In the genomic region with DNA sequence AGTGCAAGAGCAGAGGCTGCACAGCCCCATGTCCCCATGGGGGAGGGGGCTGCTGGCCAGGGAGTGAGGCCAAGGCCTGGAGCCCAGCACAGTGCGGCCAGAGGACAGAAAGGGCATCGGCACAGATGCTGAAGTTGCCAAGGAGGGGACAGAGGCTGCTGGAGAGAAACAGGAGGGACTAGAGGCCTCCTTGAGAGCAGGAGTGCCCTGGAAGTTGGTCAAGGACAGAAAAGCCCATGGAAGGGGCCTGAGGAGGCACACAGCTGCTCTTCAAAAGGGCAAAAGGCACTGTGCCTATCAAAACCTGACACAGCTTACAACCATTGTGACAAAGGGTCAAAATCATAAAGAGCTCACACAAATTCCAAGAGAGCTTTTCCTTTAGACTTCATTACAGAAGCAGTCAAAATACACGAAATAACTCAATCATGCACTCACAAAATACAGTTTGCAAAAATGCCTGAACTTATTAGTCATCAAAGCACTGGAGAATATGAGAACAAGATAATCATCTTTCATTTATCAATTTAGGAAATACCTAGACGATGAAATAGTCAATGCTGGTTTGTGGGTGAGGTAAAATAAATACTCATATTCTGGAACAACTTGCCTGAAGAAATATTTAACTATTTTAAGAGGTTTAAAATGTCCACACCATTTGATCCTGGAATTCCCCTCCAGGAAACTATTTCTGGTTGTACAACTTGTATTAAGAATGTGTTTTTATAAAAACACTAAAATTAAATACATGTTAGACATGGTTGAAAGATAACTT, we compare ENCODE assay signal across 9 cellular contexts.
DNase-seq lines count a peak whose midpoint lies in the region; FAIRE-seq and TF ChIP-seq lines count a peak whose summit lies in the region.
"Had no signal": no experiment of that assay in that cellular context is flagged by ENCODE, and none has a peak within 500 bp of the region (broad histone marks: within the 10 kb centered on the region; RNA-seq: fewer than 3 reads in every experiment).

No MANE protein-coding gene starts in this region.

- H3K4me3 ChIP-seq in astrocyte (ENCODE audit: insufficient read depth, low read depth, low read length) (no peak overlapping the region), kidney epithelial cell (ENCODE audit: low read depth, low read length) (no peak overlapping the region), thyroid gland (replicated peaks in 1 of 3) (no peak overlapping the region), MM.1S (ENCODE audit: low read length) (no peak overlapping the region)
- H3K4me3 ChIP-seq: transverse colon had no signal

- H3K27ac Mint-ChIP-seq in HFFc6, result peak overlapping the region; percentile 78
- H3K27ac Mint-ChIP-seq in astrocyte (ENCODE audit: unreplicated experiment), result peak overlapping the region; percentile 93
- H3K27ac Mint-ChIP-seq: activated naive CD8-positive, alpha-beta T cell treated with anti-CD3 and anti-CD28 coated beads for 36 hours had no signal

- H2AFZ ChIP-seq in astrocyte (ENCODE audit: low read depth, low read length) (no peak overlapping the region), MM.1S (ENCODE audit: low read length) (no peak overlapping the region)

- no peaks in the 10 kb centered on the region for H3F3A ChIP-seq in MM.1S (ENCODE audit: insufficient read depth, low read length)

- H3K4me2 ChIP-seq in astrocyte (ENCODE audit: low read length) (peak overlapping the region; percentile 68), MM.1S (ENCODE audit: low read depth, low read length) (no peak overlapping the region)

- no peaks in the 10 kb centered on the region for H3K27me3 ChIP-seq in astrocyte (ENCODE audit: insufficient read depth, low read length)
- no peaks in the 10 kb centered on the region for H3K27me3 ChIP-seq in kidney epithelial cell (ENCODE audit: control insufficient read depth, insufficient read depth, low read length)
- H3K27me3 ChIP-seq in thyroid gland, result no peaks in the 10 kb centered on the region
- H3K27me3 ChIP-seq in MM.1S (replicated peaks; ENCODE audit: insufficient read depth, low read length), result no peaks in the 10 kb centered on the region
- H3K27me3 ChIP-seq: transverse colon had no signal

- FAIRE-seq in astrocyte (lab: Jason Lieb, UNC), result peak; percentile 98

- H3K27ac ChIP-seq in astrocyte (ENCODE audit: low read depth, low read length) (peak overlapping the region; percentile 94), thyroid gland (peak overlapping the region; percentile 34 to 75 (median 72)), MM.1S (ENCODE audit: low read length) (no peak overlapping the region)
- H3K27ac ChIP-seq: transverse colon had no signal

- no peaks in the 10 kb centered on the region for H3K79me2 ChIP-seq in astrocyte (ENCODE audit: insufficient read depth, low read length)
- H3K79me2 ChIP-seq in MM.1S (ENCODE audit: low read length), result no peaks in the 10 kb centered on the region

- peaks cover 68% of the 10 kb centered on the region for H3K36me3 Mint-ChIP-seq in HFFc6 (ENCODE audit: low read depth)
- peaks cover 11% of the 10 kb centered on the region for H3K36me3 Mint-ChIP-seq in astrocyte (ENCODE audit: low read depth, unreplicated experiment)

- no peaks in the 10 kb centered on the region for H3K9me3 ChIP-seq in astrocyte (ENCODE audit: insufficient read depth, low read depth, low read length)
- H3K9me3 ChIP-seq in thyroid gland, result no peaks in the 10 kb centered on the region
- H3K9me3 ChIP-seq in MM.1S (replicated peaks; ENCODE audit: insufficient read depth, low read length), result no peaks in the 10 kb centered on the region
- H3K9me3 ChIP-seq: transverse colon had no signal

- TF ChIP-seq POLR2A in thyroid gland (IDR thresholded peaks at IDR 0.05), result no peak

- peak; percentile 78 for DNase-seq in HFFc6
- DNase-seq in astrocyte (ENCODE audit: low read depth), result peak; percentile 97
- DNase-seq in kidney epithelial cell (ENCODE audit: low read depth), result peak; percentile 61
- DNase-seq in thyroid gland, result no peak
- DNase-seq in MM.1S, result no peak
- DNase-seq in NOMO-1 treated with DMSO at 0.1 percent for 48 hours (lab: John Stamatoyannopoulos, UW; ENCODE audit: unreplicated experiment), result no peak
- no peak for DNase-seq in NCI-H510A treated with DMSO at 0.1 percent for 48 hours (lab: John Stamatoyannopoulos, UW)
- DNase-seq: activated naive CD8-positive, alpha-beta T cell treated with anti-CD3 and anti-CD28 coated beads for 36 hours; transverse colon had no signal

- H4K20me1 ChIP-seq in astrocyte (ENCODE audit: insufficient read depth, low read length) (no peaks in the 10 kb centered on the region), MM.1S (ENCODE audit: insufficient read depth, low read length) (no peaks in the 10 kb centered on the region)

- 56 to 71% methylated on average over 4 of the region's 4 CpGs for WGBS in thyroid gland, 2 donors

- TF ChIP-seq CTCF in HFFc6 (IDR thresholded peaks at IDR 0.05) (no peak), astrocyte (IDR thresholded peaks at IDR 0.05; ENCODE audit: insufficient read depth, low read depth, low read length) (no peak), kidney epithelial cell (IDR thresholded peaks at IDR 0.05; ENCODE audit: insufficient read depth, low read length, poor library complexity, severe bottlenecking) (no peak), thyroid gland (IDR thresholded peaks at IDR 0.05) (no peak), MM.1S (IDR thresholded peaks at IDR 0.05; ENCODE audit: low read length) (no peak)

- H3K27me3 Mint-ChIP-seq in HFFc6 (ENCODE audit: insufficient read depth), result peaks cover 6% of the 10 kb centered on the region
- no peaks in the 10 kb centered on the region for H3K27me3 Mint-ChIP-seq in astrocyte (ENCODE audit: low read depth, unreplicated experiment)
- H3K27me3 Mint-ChIP-seq: activated naive CD8-positive, alpha-beta T cell treated with anti-CD3 and anti-CD28 coated beads for 36 hours had no signal

- H3K36me3 ChIP-seq in astrocyte (ENCODE audit: insufficient read depth, low read length) (peaks cover 5% of the 10 kb centered on the region), kidney epithelial cell (ENCODE audit: control insufficient read depth, insufficient read depth, low read length) (peaks cover 3% of the 10 kb centered on the region), thyroid gland (peaks cover 46 to 64% of the 10 kb centered on the region in 2 donors), MM.1S (replicated peaks; ENCODE audit: insufficient read depth, low read length) (no peaks in the 10 kb centered on the region)

- H3K4me1 ChIP-seq in astrocyte (ENCODE audit: insufficient read depth, low read length), result peaks cover 33% of the 10 kb centered on the region
- H3K4me1 ChIP-seq in thyroid gland, result peaks cover 12 to 13% of the 10 kb centered on the region in 2 donors
- H3K4me1 ChIP-seq in MM.1S (ENCODE audit: low read length), result no peaks in the 10 kb centered on the region
- H3K4me1 ChIP-seq: transverse colon had no signal

- H3K4me3 Mint-ChIP-seq in HFFc6, result peak overlapping the region; percentile 5; the same call in 1 of the 2 replicates
- H3K4me3 Mint-ChIP-seq in astrocyte (ENCODE audit: unreplicated experiment), result no peak overlapping the region
- H3K4me3 Mint-ChIP-seq: activated naive CD8-positive, alpha-beta T cell treated with anti-CD3 and anti-CD28 coated beads for 36 hours had no signal

- peak overlapping the region; percentile 78 for H3K9ac ChIP-seq in astrocyte (ENCODE audit: low read length)
- no peak overlapping the region for H3K9ac ChIP-seq in MM.1S (ENCODE audit: low read length)

- H3K9me2 ChIP-seq in MM.1S (replicated peaks; ENCODE audit: insufficient read depth, low read length), result no peaks in the 10 kb centered on the region

- peaks cover 42% of the 10 kb centered on the region for H3K4me1 Mint-ChIP-seq in HFFc6 (ENCODE audit: low read depth)
- peaks cover 39% of the 10 kb centered on the region for H3K4me1 Mint-ChIP-seq in astrocyte (ENCODE audit: low read depth, unreplicated experiment)

- intact Hi-C loops in thyroid gland (cut with DNase I), result no loop called here

- H3K9me3 Mint-ChIP-seq in HFFc6, result no peaks in the 10 kb centered on the region
- H3K9me3 Mint-ChIP-seq in astrocyte (ENCODE audit: unreplicated experiment), result no peaks in the 10 kb centered on the region
- H3K9me3 Mint-ChIP-seq: activated naive CD8-positive, alpha-beta T cell treated with anti-CD3 and anti-CD28 coated beads for 36 hours had no signal

Comparison
In these comparisons a context has a peak if more than half of its experiments do, and no peak if none do; other contexts are left out.
1. DNase-seq: peak in HFFc6 (single experiment), astrocyte (single experiment) and kidney epithelial cell (single experiment); none in thyroid gland (0 of 2), MM.1S (single experiment), NOMO-1 treated with DMSO at 0.1 percent for 48 hours (single experiment) and NCI-H510A treated with DMSO at 0.1 percent for 48 hours (single experiment).